In genomic region chr5:80720181-80720580, GRCh38 we compare ENCODE assay signal across 25 cellular contexts.
"Had no signal": no experiment of that assay in that cellular context is flagged by ENCODE, and none has a peak within 500 bp of the region (broad histone marks: within the 10 kb centered on the region; RNA-seq: fewer than 3 reads in every experiment).

No MANE protein-coding gene starts in this region.

- H3K27ac Mint-ChIP-seq: dendritic cell treated with granulocyte-macrophage colony-stimulating factor and Interleukin-4, amounts not matched to agents 40 ng/mL and 50 ng/mL, for 4 days; effector memory CD8-positive, alpha-beta T cell; endodermal cell; memory B cell; naive thymus-derived CD4-positive, alpha-beta T cell had no signal

- H3K27ac ChIP-seq: colonic mucosa, epithelial cell of prostate, esophagus squamous epithelium, gastrocnemius medialis, heart right ventricle, left lung had no signal

- DNase-seq: colonic mucosa; cortex of kidney; effector CD8-positive, alpha-beta T cell; effector memory CD8-positive, alpha-beta T cell; endodermal cell; erythroblast; esophagus squamous epithelium; foreskin fibroblast; foreskin melanocyte; gastrocnemius medialis; glutamatergic neuron; head of caudate nucleus; heart right ventricle; hippocampal formation; left cardiac atrium; left lung; left ventricle myocardium superior; mammary epithelial cell; mesendoderm; midbrain; naive thymus-derived CD4-positive, alpha-beta T cell had no signal

- H3K27me3 Mint-ChIP-seq: dendritic cell treated with granulocyte-macrophage colony-stimulating factor and Interleukin-4, amounts not matched to agents 40 ng/mL and 50 ng/mL, for 4 days; effector memory CD8-positive, alpha-beta T cell; memory B cell; naive thymus-derived CD4-positive, alpha-beta T cell had no signal

- H3K9me3 Mint-ChIP-seq: effector memory CD8-positive, alpha-beta T cell had no signal

- H3K4me3 ChIP-seq: colonic mucosa, esophagus squamous epithelium, gastrocnemius medialis, heart right ventricle, left lung, lung had no signal

- H3K4me3 Mint-ChIP-seq: dendritic cell treated with granulocyte-macrophage colony-stimulating factor and Interleukin-4, amounts not matched to agents 40 ng/mL and 50 ng/mL, for 4 days; effector memory CD8-positive, alpha-beta T cell; endodermal cell; memory B cell; naive thymus-derived CD4-positive, alpha-beta T cell had no signal

- H3K4me1 ChIP-seq: colonic mucosa, esophagus squamous epithelium, gastrocnemius medialis, heart right ventricle, left lung had no signal

- H3K9me3 ChIP-seq: colonic mucosa, esophagus squamous epithelium, gastrocnemius medialis had no signal

- H3K4me1 Mint-ChIP-seq: memory B cell had no signal

- H3K36me3 ChIP-seq: colonic mucosa had no signal
